Comparison of ENCODE assay signal across 10 cellular contexts in the genomic region with DNA sequence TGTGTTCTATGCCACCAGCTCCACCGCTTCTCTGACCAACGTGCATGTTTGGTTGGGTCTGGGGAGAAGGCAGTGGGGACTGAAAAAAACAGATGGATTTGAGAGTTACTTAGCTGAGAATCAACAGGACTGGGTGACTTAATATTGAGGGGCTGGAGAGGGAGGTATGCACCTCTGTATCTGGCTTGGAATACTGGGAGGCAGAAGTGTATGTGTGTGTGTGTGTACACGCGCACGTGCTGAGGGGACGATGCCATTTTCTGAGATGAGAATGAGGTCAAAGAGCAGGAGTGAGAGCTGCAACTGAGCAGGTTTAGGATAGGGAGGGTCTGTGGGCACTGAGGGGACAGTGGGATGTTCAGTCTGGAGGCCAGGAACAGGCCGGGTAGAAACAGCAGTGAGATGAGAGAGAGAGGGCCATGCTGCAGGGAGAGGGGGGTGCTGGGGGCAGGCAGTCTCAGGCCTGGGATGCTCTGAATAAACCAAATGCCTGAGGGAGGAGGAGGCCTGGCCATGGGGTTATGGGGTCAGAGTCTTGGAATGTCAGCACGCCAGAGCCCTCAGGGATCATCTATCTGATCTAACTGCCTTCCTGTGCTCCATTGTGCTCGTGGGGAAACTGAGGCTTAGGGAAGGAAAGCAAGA. TPM values are rescaled to one million over a fixed set of nuclear protein-coding genes. Genes with fewer than 3 reads are reported as not detected.
DNase-seq lines count a peak whose midpoint lies in the region; ATAC-seq and TF ChIP-seq lines count a peak whose summit lies in the region.
"Had no signal": no experiment of that assay in that cellular context is flagged by ENCODE, and none has a peak within 500 bp of the region (broad histone marks: within the 10 kb centered on the region; RNA-seq: fewer than 3 reads in every experiment).

No MANE protein-coding gene starts in this region.

- H2AFZ ChIP-seq in IMR-90 (replicated peaks; ENCODE audit: low read length, poor library complexity) (peak overlapping the region; percentile 48), mesenchymal stem cell (ENCODE audit: low read depth, low read length) (no peak overlapping the region)

- H2BK5ac ChIP-seq in IMR-90 (ENCODE audit: low read depth, low read length, poor library complexity, severe bottlenecking) (peak overlapping the region; percentile 98), mesenchymal stem cell (ENCODE audit: low read depth, low read length, poor library complexity, severe bottlenecking) (peak overlapping the region; percentile 89)

- H2BK20ac ChIP-seq in IMR-90 (ENCODE audit: low read depth, low read length), result peak overlapping the region; percentile 100

- peak overlapping the region; percentile 96 for H4K5ac ChIP-seq in IMR-90 (ENCODE audit: low read depth, low read length)

- H3K14ac ChIP-seq in IMR-90 (replicated peaks; ENCODE audit: low read depth, low read length) (peak overlapping the region; percentile 99), mesenchymal stem cell (ENCODE audit: low read length in 2 of 2) (peak overlapping the region in 1 of 2 experiments; percentile 57)

- H3K4ac ChIP-seq in IMR-90 (ENCODE audit: low read depth, low read length) (peak overlapping the region; percentile 100), mesenchymal stem cell (ENCODE audit: low read depth in 1 of 2, low read length in 2 of 2) (peak overlapping the region; percentile 94 to 96)

- H3K18ac ChIP-seq in IMR-90 (ENCODE audit: low read depth, low read length) (peak overlapping the region; percentile 98), mesenchymal stem cell (ENCODE audit: low read depth in 1 of 2, low read length in 2 of 2) (peak overlapping the region; percentile 93 to 99)

- WGBS in IMR-90 (ENCODE audit: extremely low coverage in 2 of 2, insufficient read length in 1 of 2), 2 experiments, result 43% methylated on average over 3 of the region's 9 CpGs; no CpG with 5 or more reads in 1 of the 2 experiments
- WGBS in mesenchymal stem cell, result 26% methylated on average over 9 of the region's 9 CpGs

- H4K20me1 ChIP-seq in IMR-90 (ENCODE audit: insufficient read depth, low read length), result peaks cover 3% of the 10 kb centered on the region; the same call in 1 of the 2 replicates

- H3K23ac ChIP-seq in IMR-90 (ENCODE audit: low read depth, low read length) (peak overlapping the region; percentile 100), mesenchymal stem cell (ENCODE audit: low read length in 2 of 2) (peak overlapping the region in 1 of 2 experiments; percentile 75)

- peaks cover 24% of the 10 kb centered on the region for H3K9me1 ChIP-seq in IMR-90 (ENCODE audit: insufficient read depth, low read length)

- DNase-seq in IMR-90 (peak; percentile 93), mesenchymal stem cell (peak; percentile 87), tibial artery (no peak), DMS 273 (lab: John Stamatoyannopoulos, UW; ENCODE audit: unreplicated experiment) (no peak), dermis blood vessel endothelial cell (no peak), midbrain (lab: John Stamatoyannopoulos, UW) (no peak)
- DNase-seq: effector CD8-positive, alpha-beta T cell; NCI-H1436 treated with DMSO at 0.1 percent for 48 hours had no signal

- no peak for TF ChIP-seq RAD21 in IMR-90 (IDR thresholded peaks at IDR 0.05; ENCODE audit: low read length)

- H3K4me3 ChIP-seq in IMR-90 (ENCODE audit: insufficient read depth, low read depth, low read length) (no peak overlapping the region), mesenchymal stem cell (ENCODE audit: insufficient read depth in 1 of 2, low read depth in 1 of 2, low read length in 2 of 2) (no peak overlapping the region), tibial artery (peak overlapping the region in 1 of 2 donors; percentile 11)

- H3K9me3 ChIP-seq in IMR-90 (ENCODE audit: control insufficient read depth, insufficient read depth, low read length) (no peaks in the 10 kb centered on the region), mesenchymal stem cell (ENCODE audit: control insufficient read depth, low read length) (no peaks in the 10 kb centered on the region), tibial artery (no peaks in the 10 kb centered on the region)

- peak overlapping the region; percentile 97 for H2AK9ac ChIP-seq in IMR-90 (replicated peaks; ENCODE audit: low read depth, low read length, poor library complexity)

- ATAC-seq in IMR-90 (ENCODE audit: low read depth), result peak; percentile 42

- peak overlapping the region; percentile 45 for H3K4me2 ChIP-seq in IMR-90 (ENCODE audit: low read depth, low read length)
- no peak overlapping the region for H3K4me2 ChIP-seq in mesenchymal stem cell (ENCODE audit: low read length, poor library complexity, severe bottlenecking)

- intact Hi-C loops in IMR-90 (cut with micrococcal nuclease), result no loop called here
- intact Hi-C loops in tibial artery (cut with DNase I; ENCODE audit: low total_unique reads), result no loop called here

- dilution Hi-C loops in IMR-90 (cut with HindIII; ENCODE audit: low sequenced_read_pairs, unreplicated experiment), result no loop called here

- H3K9ac ChIP-seq in IMR-90 (ENCODE audit: low read depth, low read length) (peak overlapping the region; percentile 92), mesenchymal stem cell (ENCODE audit: low read length) (peak overlapping the region; percentile 82)

- H3K4me1 ChIP-seq in IMR-90 (ENCODE audit: control insufficient read depth, insufficient read depth, low read length), result peaks cover 70% of the 10 kb centered on the region
- H3K4me1 ChIP-seq in mesenchymal stem cell (ENCODE audit: control insufficient read depth, insufficient read depth, low read depth, low read length), result peaks cover 80% of the 10 kb centered on the region
- peaks cover 11 to 99% (median 94%) of the 10 kb centered on the region in 4 donors for H3K4me1 ChIP-seq in tibial artery

- in situ Hi-C loops in IMR-90 (cut with MboI; ENCODE audit: low sequenced_read_pairs), result no loop called here

- H3K79me1 ChIP-seq in IMR-90 (ENCODE audit: low read depth in 1 of 2, low read length in 2 of 2) (peaks cover 31 to 79% of the 10 kb centered on the region in 2 experiments), mesenchymal stem cell (replicated peaks; ENCODE audit: low read length, poor library complexity, severe bottlenecking) (peaks cover under 1% of the 10 kb centered on the region)

- H3K27me3 ChIP-seq in IMR-90 (ENCODE audit: control insufficient read depth, insufficient read depth, low read length) (no peaks in the 10 kb centered on the region), mesenchymal stem cell (ENCODE audit: control insufficient read depth in 1 of 2, insufficient read depth in 1 of 2, low read length in 2 of 2) (no peaks in the 10 kb centered on the region), tibial artery (no peaks in the 10 kb centered on the region)

- H3K56ac ChIP-seq in IMR-90 (ENCODE audit: extremely low read depth, insufficient read depth, low read length), result peak overlapping the region; percentile 97

- CTCF ChIA-PET in IMR-90 (lab: Yijun Ruan, JAX), result no interaction called here

- H3K27ac ChIP-seq in IMR-90 (ENCODE audit: insufficient read depth, low read length) (peak overlapping the region; percentile 98), cingulate gyrus (ENCODE audit: low read depth, low read length) (peak overlapping the region; percentile 63), mesenchymal stem cell (ENCODE audit: low read length, poor library complexity, severe bottlenecking) (peak overlapping the region; percentile 99), tibial artery (peak overlapping the region; percentile 89 to 98)

- H3K36me3 ChIP-seq in IMR-90 (ENCODE audit: control insufficient read depth, insufficient read depth, low read length), result peaks cover 15% of the 10 kb centered on the region; the same call in 1 of the 2 replicates
- peaks cover 2 to 68% of the 10 kb centered on the region in 2 experiments for H3K36me3 ChIP-seq in mesenchymal stem cell (ENCODE audit: control insufficient read depth in 1 of 2, insufficient read depth in 2 of 2, low read depth in 1 of 2, low read length in 2 of 2)
- peaks cover 2 to 14% (median 4%) of the 10 kb centered on the region in 3 donors for H3K36me3 ChIP-seq in tibial artery

- H2BK15ac ChIP-seq in IMR-90 (ENCODE audit: low read depth, low read length) (peak overlapping the region; percentile 94), mesenchymal stem cell (ENCODE audit: low read depth, poor library complexity, severe bottlenecking) (no peak overlapping the region)

- H2BK120ac ChIP-seq in IMR-90 (ENCODE audit: low read depth, low read length), result peak overlapping the region; percentile 100
- H2BK120ac ChIP-seq in mesenchymal stem cell (ENCODE audit: low read depth, low read length), result peak overlapping the region; percentile 90

- no TSS peak for BruUV-seq in IMR-90 (replicated peaks; lab: Mats Ljungman, UMichigan)

- TF ChIP-seq POLR2A in IMR-90 (IDR thresholded peaks at IDR 0.05; ENCODE audit: low read depth, low read length), result no peak

- H2AK5ac ChIP-seq in IMR-90 (ENCODE audit: low read depth, low read length) (peak overlapping the region; percentile 100), mesenchymal stem cell (ENCODE audit: low read length, severe bottlenecking) (peak overlapping the region; percentile 96)

- POLR2A ChIA-PET in IMR-90 (lab: Charles Lee; ENCODE audit: unreplicated experiment), result no interaction called here

- no peak for TF ChIP-seq CTCF in IMR-90 (conservative IDR thresholded peaks at IDR 0.05; ENCODE audit: low read depth, low read length)
- TF ChIP-seq CTCF in tibial artery (IDR thresholded peaks at IDR 0.05), result no peak

- H4K91ac ChIP-seq in IMR-90 (ENCODE audit: insufficient read depth, low read depth, low read length), result peak overlapping the region; percentile 100
- H4K91ac ChIP-seq in mesenchymal stem cell (ENCODE audit: low read length), result peak overlapping the region; percentile 100

- H4K8ac ChIP-seq in IMR-90 (ENCODE audit: low read depth in 2 of 2, low read length in 2 of 2) (peak overlapping the region; percentile 100), mesenchymal stem cell (ENCODE audit: low read length) (peak overlapping the region; percentile 95)

- H2BK12ac ChIP-seq in mesenchymal stem cell (ENCODE audit: low read length in 2 of 2), result peak overlapping the region; percentile 98 to 99

RNA-seq across cellular contexts. Expression of gene PDGFRB, which starts 14.0 kb away (rescaled TPM):
- total RNA-seq in IMR-90 (2012; rRNA removed) (81.9 and 108 TPM in 2 replicates), dermis blood vessel endothelial cell (9.9 and 17.0 TPM in 2 replicates)
- 122 and 124 TPM in 2 replicates for polyA plus RNA-seq in IMR-90 (2012; rRNA removed)
- 69.9 and 116 TPM in 2 replicates for polyA plus RNA-seq in IMR-90 (2012; cell fraction: cytosol; rRNA removed)
- 238 and 330 TPM in 2 replicates for polyA plus RNA-seq in IMR-90 (2012; cell fraction: nucleus; rRNA removed; ENCODE audit: low replicate concordance)
- polyA plus RNA-seq in mesenchymal stem cell (2013, experiment 1 of 2), result 203 TPM
- polyA plus RNA-seq in mesenchymal stem cell (2013, experiment 2 of 2), result 211 TPM
- polyA plus RNA-seq: neural cell had no signal

RNA-seq across cellular contexts. Expression of gene CDX1, which starts 24.9 kb away (rescaled TPM):
- total RNA-seq in IMR-90 (2012; rRNA removed) (0.18 TPM in 1 of 2 replicates, not detected in the other), dermis blood vessel endothelial cell (not detected in 2 replicates)
- 0.22 and 0.24 TPM in 2 replicates for polyA plus RNA-seq in IMR-90 (2012; rRNA removed)
- polyA plus RNA-seq in IMR-90 (2012; cell fraction: cytosol; rRNA removed), result 0.22 and 0.56 TPM in 2 replicates
- polyA plus RNA-seq in IMR-90 (2012; cell fraction: nucleus; rRNA removed; ENCODE audit: low replicate concordance), result 0.28 and 0.41 TPM in 2 replicates
- 0.08 TPM for polyA plus RNA-seq in mesenchymal stem cell (2013, experiment 1 of 2)
- polyA plus RNA-seq in mesenchymal stem cell (2013, experiment 2 of 2), result 0.03 TPM
- polyA plus RNA-seq: neural cell had no signal

RNA-seq across cellular contexts. Expression of gene SLC6A7, which starts 48.2 kb away (rescaled TPM):
- total RNA-seq in IMR-90 (2012; rRNA removed), result under 0.01 TPM in 1 of 2 replicates, not detected in the other
- polyA plus RNA-seq in IMR-90 (2012; rRNA removed), result not detected in 2 replicates
- polyA plus RNA-seq in IMR-90 (2012; cell fraction: cytosol; rRNA removed), result 0.01 TPM in 1 of 2 replicates, not detected in the other
- polyA plus RNA-seq in IMR-90 (2012; cell fraction: nucleus; rRNA removed; ENCODE audit: low replicate concordance), result 0.08 and 0.16 TPM in 2 replicates
- polyA plus RNA-seq in mesenchymal stem cell (2013, experiment 1 of 2), result not detected
- not detected for polyA plus RNA-seq in mesenchymal stem cell (2013, experiment 2 of 2)
- not detected in 2 replicates for total RNA-seq in dermis blood vessel endothelial cell

RNA-seq across cellular contexts. Expression of gene CSF1R, which starts 55.3 kb away (rescaled TPM):
- total RNA-seq in IMR-90 (2012; rRNA removed), result under 0.01 and 0.36 TPM in 2 replicates
- 0.07 and 0.14 TPM in 2 replicates for polyA plus RNA-seq in IMR-90 (2012; rRNA removed)
- polyA plus RNA-seq in IMR-90 (2012; cell fraction: cytosol; rRNA removed), result 0.03 and 0.08 TPM in 2 replicates
- polyA plus RNA-seq in IMR-90 (2012; cell fraction: nucleus; rRNA removed; ENCODE audit: low replicate concordance), result 0.33 and 0.72 TPM in 2 replicates
- polyA plus RNA-seq in mesenchymal stem cell (2013, experiment 1 of 2), result 0.06 TPM
- polyA plus RNA-seq in mesenchymal stem cell (2013, experiment 2 of 2), result 0.12 TPM
- not detected in 2 replicates for total RNA-seq in dermis blood vessel endothelial cell
- polyA plus RNA-seq: neural cell had no signal

Comparison
In these comparisons a context has a peak if more than half of its experiments do, and no peak if none do; other contexts are left out.
1. DNase-seq: peak in IMR-90 (single experiment) and mesenchymal stem cell (single experiment); none in tibial artery (0 of 2), DMS 273 (single experiment), dermis blood vessel endothelial cell (single experiment) and midbrain (single experiment).
2. Peak in every context shown above with its lines, with median percentiles within 50 percentile points of each other: H3K27ac ChIP-seq.